16 cellular contexts compared by ENCODE assay signal in genomic region chr7:31335161-31335888, GRCh38. TPM values are rescaled to one million over a fixed set of nuclear protein-coding genes. Genes with fewer than 3 reads are reported as not detected.
DNase-seq lines count a peak whose midpoint lies in the region; ATAC-seq and TF ChIP-seq lines count a peak whose summit lies in the region.
"Had no signal": no experiment of that assay in that cellular context is flagged by ENCODE, and none has a peak within 500 bp of the region (broad histone marks: within the 10 kb centered on the region; RNA-seq: fewer than 3 reads in every experiment).

No MANE protein-coding gene starts in this region.

- TF ChIP-seq CTCF in right atrium auricular region (IDR thresholded peaks at IDR 0.05) (no peak), dorsolateral prefrontal cortex (IDR thresholded peaks at IDR 0.05 in 54 of 56, conservative IDR thresholded peaks at IDR 0.05 in 2 of 56; ENCODE audit: low read depth in 1 of 56, partially characterized antibody in 56 of 56) (no peak)

- H3K36me3 ChIP-seq in right atrium auricular region, result no peaks in the 10 kb centered on the region

- intact Hi-C loops in left ventricle myocardium superior (cut with micrococcal nuclease), result no loop called here
- intact Hi-C loops in dorsolateral prefrontal cortex (cut with DNase I), result no loop called here

- ATAC-seq in left ventricle myocardium superior, result peak; percentile 43
- no peak for ATAC-seq in GM19351 (IDR thresholded peaks at IDR 0.05; ENCODE audit: unreplicated experiment)

- DNase-seq in left ventricle myocardium superior (no peak), right atrium auricular region (ENCODE audit: low spot score) (no peak), dorsolateral prefrontal cortex (peak in 3 of 10 donors; percentile 15 to 49 (median 31)), left kidney (ENCODE audit: low read depth, low spot score) (peak; percentile 60), mesenteric fat pad (ENCODE audit: low spot score) (no peak)
- DNase-seq in activated T-cell treated with anti-CD3 and anti-CD28 coated beads, Interleukin-2, amount 50 U/mL, for 48 hours, result no peak
- DNase-seq: CD4-positive, CD25-positive, alpha-beta regulatory T cell; DND-41; IMR-90; Kasumi-1; NCI-H1105 treated with DMSO at 0.1 percent for 48 hours; NCI-H187 treated with DMSO at 0.1 percent for 48 hours; NCI-H446 treated with DMSO at 0.1 percent for 48 hours; NCI-H774 had no signal

- H3K9me3 ChIP-seq in right atrium auricular region, result no peaks in the 10 kb centered on the region

- H3K27me3 ChIP-seq in right atrium auricular region (peaks cover 0 to 8% of the 10 kb centered on the region in 2 donors), dorsolateral prefrontal cortex (peaks cover 0 to 54% (median 31%) of the 10 kb centered on the region in 45 donors)

- H3K4me3 ChIP-seq in right atrium auricular region (no peak overlapping the region), dorsolateral prefrontal cortex (peak overlapping the region in 8 of 59 donors; percentile 14 to 54 (median 33))

- peaks cover 0 to 12% of the 10 kb centered on the region in 2 donors for H3K4me1 ChIP-seq in right atrium auricular region

- H3K27ac ChIP-seq in right atrium auricular region, result no peak overlapping the region
- H3K27ac ChIP-seq in dorsolateral prefrontal cortex, result peak overlapping the region in 48 of 59 donors; percentile 14 to 87 (median 70)

RNA-seq across cellular contexts. Expression of gene NEUROD6, which starts 5.2 kb away (rescaled TPM):
- total RNA-seq in left ventricle myocardium superior (not detected), right atrium auricular region (not detected), dorsolateral prefrontal cortex (10 to 100 TPM in 101 of 120 experiments, 1 to 10 TPM in 19; 1.4 to 54.8 (median 18.1) TPM), mesenteric fat pad (not detected)
- total RNA-seq: CD4-positive, CD25-positive, alpha-beta regulatory T cell; H4; IMR-90 had no signal

Comparison
In these comparisons a context has a peak if more than half of its experiments do, and no peak if none do; other contexts are left out.
1. H3K27ac ChIP-seq: peak in dorsolateral prefrontal cortex (48 of 59); none in right atrium auricular region (0 of 2).